In the genomic region with DNA sequence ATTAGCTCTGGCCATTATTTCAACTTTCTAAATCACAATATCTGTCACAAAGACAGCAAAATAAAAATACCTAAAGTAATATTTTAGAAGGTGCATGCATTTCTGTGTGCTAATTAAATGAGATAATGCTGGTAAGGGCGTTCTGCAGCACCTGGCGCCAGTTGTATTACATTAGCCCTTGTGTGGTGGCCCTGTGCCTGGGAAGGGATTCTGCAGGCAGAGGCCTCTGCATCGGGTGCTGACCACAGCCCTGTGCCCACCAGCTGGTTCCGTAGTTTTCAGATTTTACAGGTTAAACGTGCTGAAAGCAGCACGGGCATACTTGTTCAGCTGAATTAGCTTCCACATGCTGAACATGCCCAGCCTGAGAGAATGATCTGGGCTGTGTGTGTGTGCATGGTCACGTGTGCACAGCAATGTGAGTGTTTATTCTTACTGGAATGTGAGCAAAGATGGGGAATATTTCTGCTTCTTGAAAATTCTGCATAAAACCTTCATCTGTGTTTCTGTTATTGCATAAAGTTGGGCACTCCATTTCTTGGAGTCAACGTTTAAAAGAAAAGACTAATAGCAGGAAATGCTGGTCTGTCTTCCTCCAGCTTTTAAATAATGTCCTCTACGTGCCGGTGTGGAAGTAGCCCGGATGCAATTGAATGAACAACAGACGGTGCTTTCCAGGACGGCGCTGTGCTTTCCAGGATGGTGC, we compare ENCODE assay signal across 10 cellular contexts.
DNase-seq lines count a peak whose midpoint lies in the region; ATAC-seq, FAIRE-seq and TF ChIP-seq lines count a peak whose summit lies in the region.
"Had no signal": no experiment of that assay in that cellular context is flagged by ENCODE, and none has a peak within 500 bp of the region (broad histone marks: within the 10 kb centered on the region; RNA-seq: fewer than 3 reads in every experiment).

No MANE protein-coding gene starts in this region.

- FAIRE-seq in bronchial epithelial cell (lab: Jason Lieb, UNC): no peak

- CTCF ChIA-PET in HEK293 (lab: Yijun Ruan, JAX): interaction anchor here (0.7 kb wide), 1 partner anchor 368 kb away, joined by 4 read pairs; no protein-coding TSS in a partner anchor

- H3K36me3 ChIP-seq in HEK293 (ENCODE audit: control insufficient read depth in 2 of 2, insufficient read depth in 1 of 2, low read length in 2 of 2): no peaks in the 10 kb centered on the region
- H3K36me3 ChIP-seq in bronchial epithelial cell (ENCODE audit: control insufficient read depth, insufficient read depth, low read length): no peaks in the 10 kb centered on the region

- no peaks in the 10 kb centered on the region for H3K9me3 ChIP-seq in HEK293 (ENCODE audit: control insufficient read depth, insufficient read depth, low read depth, low read length)

- TF ChIP-seq CTCF in HEK293 (tag by site-specific recombination; IDR thresholded peaks at IDR 0.05) (no peak), bronchial epithelial cell (IDR thresholded peaks at IDR 0.05; ENCODE audit: insufficient read depth, low read length, severe bottlenecking) (no peak)

- H3K4me3 ChIP-seq in HEK293 (ENCODE audit: low read depth, low read length) (no peak overlapping the region), bronchial epithelial cell (ENCODE audit: low read depth, low read length) (peak overlapping the region; percentile 36)

- no peak overlapping the region for H3K27ac ChIP-seq in HEK293 (ENCODE audit: extremely low read depth, low read depth, low read length)

- peak; percentile 60 for DNase-seq in A172 (ENCODE audit: low spot score)
- DNase-seq in bronchial epithelial cell (ENCODE audit: low read depth): peak; percentile 69
- DNase-seq in lung microvascular endothelial cell (ENCODE audit: low read depth in 2 of 2): peak; percentile 3 to 27
- DNase-seq in Kasumi-1 (lab: John Stamatoyannopoulos, UW): no peak
- no peak for DNase-seq in NCI-H187 treated with DMSO at 0.1 percent for 48 hours (lab: John Stamatoyannopoulos, UW)
- DNase-seq in NCI-H2171 (lab: John Stamatoyannopoulos, UW): no peak
- DNase-seq: activated T-cell treated with anti-CD3 and anti-CD28 coated beads, Interleukin-2, amount 50 U/mL, for 72 hours; NCI-H1105 treated with DMSO at 0.1 percent for 48 hours had no signal

- no peaks in the 10 kb centered on the region for H3K4me1 ChIP-seq in HEK293 (ENCODE audit: control insufficient read depth, insufficient read depth, low read length)

- ATAC-seq in HG03139 (IDR thresholded peaks at IDR 0.05; ENCODE audit: unreplicated experiment): no peak
- ATAC-seq: activated T-cell treated with anti-CD3 and anti-CD28 coated beads, Interleukin-2, amount 50 U/mL, for 72 hours had no signal

- H3K27me3 ChIP-seq in bronchial epithelial cell (ENCODE audit: control insufficient read depth, insufficient read depth, low read length): no peaks in the 10 kb centered on the region

- POLR2A ChIA-PET in HEK293 (lab: Yijun Ruan, JAX): no interaction called here

TF ChIP-seq in HEK293, 187 proteins besides CTCF, POLR2A, EP300 and RAD21:
- TF ChIP-seq ZEB2 (tag by site-specific recombination; IDR thresholded peaks at IDR 0.05) (no peak), ZNF169 (tag by site-specific recombination; IDR thresholded peaks at IDR 0.05) (no peak), ZNF664 (tag by site-specific recombination; IDR thresholded peaks at IDR 0.05) (0 out of 2 replicates have a peak, but pooled peaks have one; percentile 3)
- TF ChIP-seq, protein P1, sequence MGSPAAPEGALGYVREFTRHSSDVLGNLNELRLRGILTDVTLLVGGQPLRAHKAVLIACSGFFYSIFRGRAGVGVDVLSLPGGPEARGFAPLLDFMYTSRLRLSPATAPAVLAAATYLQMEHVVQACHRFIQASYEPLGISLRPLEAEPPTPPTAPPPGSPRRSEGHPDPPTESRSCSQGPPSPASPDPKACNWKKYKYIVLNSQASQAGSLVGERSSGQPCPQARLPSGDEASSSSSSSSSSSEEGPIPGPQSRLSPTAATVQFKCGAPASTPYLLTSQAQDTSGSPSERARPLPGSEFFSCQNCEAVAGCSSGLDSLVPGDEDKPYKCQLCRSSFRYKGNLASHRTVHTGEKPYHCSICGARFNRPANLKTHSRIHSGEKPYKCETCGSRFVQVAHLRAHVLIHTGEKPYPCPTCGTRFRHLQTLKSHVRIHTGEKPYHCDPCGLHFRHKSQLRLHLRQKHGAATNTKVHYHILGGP (tag by site-specific recombination; IDR thresholded peaks at IDR 0.05): peak; percentile 97
- TF ChIP-seq, protein P2, sequence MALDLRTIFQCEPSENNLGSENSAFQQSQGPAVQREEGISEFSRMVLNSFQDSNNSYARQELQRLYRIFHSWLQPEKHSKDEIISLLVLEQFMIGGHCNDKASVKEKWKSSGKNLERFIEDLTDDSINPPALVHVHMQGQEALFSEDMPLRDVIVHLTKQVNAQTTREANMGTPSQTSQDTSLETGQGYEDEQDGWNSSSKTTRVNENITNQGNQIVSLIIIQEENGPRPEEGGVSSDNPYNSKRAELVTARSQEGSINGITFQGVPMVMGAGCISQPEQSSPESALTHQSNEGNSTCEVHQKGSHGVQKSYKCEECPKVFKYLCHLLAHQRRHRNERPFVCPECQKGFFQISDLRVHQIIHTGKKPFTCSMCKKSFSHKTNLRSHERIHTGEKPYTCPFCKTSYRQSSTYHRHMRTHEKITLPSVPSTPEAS (tag by site-specific recombination; IDR thresholded peaks at IDR 0.05): peak; percentile 47; the same call in 1 of the 2 replicates
- TF ChIP-seq, protein P3, sequence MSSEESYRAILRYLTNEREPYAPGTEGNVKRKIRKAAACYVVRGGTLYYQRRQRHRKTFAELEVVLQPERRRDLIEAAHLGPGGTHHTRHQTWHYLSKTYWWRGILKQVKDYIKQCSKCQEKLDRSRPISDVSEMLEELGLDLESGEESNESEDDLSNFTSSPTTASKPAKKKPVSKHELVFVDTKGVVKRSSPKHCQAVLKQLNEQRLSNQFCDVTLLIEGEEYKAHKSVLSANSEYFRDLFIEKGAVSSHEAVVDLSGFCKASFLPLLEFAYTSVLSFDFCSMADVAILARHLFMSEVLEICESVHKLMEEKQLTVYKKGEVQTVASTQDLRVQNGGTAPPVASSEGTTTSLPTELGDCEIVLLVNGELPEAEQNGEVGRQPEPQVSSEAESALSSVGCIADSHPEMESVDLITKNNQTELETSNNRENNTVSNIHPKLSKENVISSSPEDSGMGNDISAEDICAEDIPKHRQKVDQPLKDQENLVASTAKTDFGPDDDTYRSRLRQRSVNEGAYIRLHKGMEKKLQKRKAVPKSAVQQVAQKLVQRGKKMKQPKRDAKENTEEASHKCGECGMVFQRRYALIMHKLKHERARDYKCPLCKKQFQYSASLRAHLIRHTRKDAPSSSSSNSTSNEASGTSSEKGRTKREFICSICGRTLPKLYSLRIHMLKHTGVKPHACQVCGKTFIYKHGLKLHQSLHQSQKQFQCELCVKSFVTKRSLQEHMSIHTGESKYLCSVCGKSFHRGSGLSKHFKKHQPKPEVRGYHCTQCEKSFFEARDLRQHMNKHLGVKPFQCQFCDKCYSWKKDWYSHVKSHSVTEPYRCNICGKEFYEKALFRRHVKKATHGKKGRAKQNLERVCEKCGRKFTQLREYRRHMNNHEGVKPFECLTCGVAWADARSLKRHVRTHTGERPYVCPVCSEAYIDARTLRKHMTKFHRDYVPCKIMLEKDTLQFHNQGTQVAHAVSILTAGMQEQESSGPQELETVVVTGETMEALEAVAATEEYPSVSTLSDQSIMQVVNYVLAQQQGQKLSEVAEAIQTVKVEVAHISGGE (tag by site-specific recombination; conservative IDR thresholded peaks at IDR 0.05; ENCODE audit: low read depth): 0 out of 2 replicates have a peak, but pooled peaks have one; percentile 27

Comparison
In these comparisons a context has a peak if more than half of its experiments do, and no peak if none do; other contexts are left out.
1. DNase-seq: peak in A172 (single experiment), bronchial epithelial cell (single experiment) and lung microvascular endothelial cell (2 of 2); none in Kasumi-1 (0 of 2), NCI-H187 treated with DMSO at 0.1 percent for 48 hours (single experiment) and NCI-H2171 (single experiment).